In genomic region chr2:179051250-179051649, GRCh38 we compare ENCODE assay signal across 21 cellular contexts. TPM values are rescaled to one million over a fixed set of nuclear protein-coding genes. Genes with fewer than 3 reads are reported as not detected.
DNase-seq lines count a peak whose midpoint lies in the region; ATAC-seq and TF ChIP-seq lines count a peak whose summit lies in the region.
"Had no signal": no experiment of that assay in that cellular context is flagged by ENCODE, and none has a peak within 500 bp of the region (broad histone marks: within the 10 kb centered on the region; RNA-seq: fewer than 3 reads in every experiment).

No MANE protein-coding gene starts in this region.

- H3K4me1 ChIP-seq in iPS-15b (ENCODE audit: control insufficient read depth, insufficient read depth, low read length) (peaks cover 21% of the 10 kb centered on the region), BE2C (no peaks in the 10 kb centered on the region), vagina (no peaks in the 10 kb centered on the region)

- H3K27me3 ChIP-seq in iPS-15b (ENCODE audit: control insufficient read depth, insufficient read depth, low read length) (no peaks in the 10 kb centered on the region), BE2C (no peaks in the 10 kb centered on the region), vagina (no peaks in the 10 kb centered on the region)
- H3K27me3 ChIP-seq: esophagus squamous epithelium, pancreas, spleen had no signal

- peaks cover 6% of the 10 kb centered on the region; the same call in 1 of the 2 replicates for H3K4me1 Mint-ChIP-seq in HFFc6 (ENCODE audit: low read depth)

- no peak overlapping the region for H3K27ac ChIP-seq in vagina
- H3K27ac ChIP-seq: esophagus squamous epithelium, thoracic aorta had no signal

- no peak for TF ChIP-seq CTCF in HFFc6 (IDR thresholded peaks at IDR 0.05)
- no peak for TF ChIP-seq CTCF in BE2C (IDR thresholded peaks at IDR 0.05; ENCODE audit: low read depth, low read length)
- TF ChIP-seq CTCF in vagina (IDR thresholded peaks at IDR 0.05), result no peak
- no peak for TF ChIP-seq CTCF in omental fat pad (IDR thresholded peaks at IDR 0.05)

- no peak overlapping the region for H3K27ac Mint-ChIP-seq in HFFc6
- H3K27ac Mint-ChIP-seq: activated T-helper 1 cell treated with anti-CD3 and anti-CD28 coated beads, Interleukin-12 subunit alpha, Interleukin-12 subunit beta, Interleukin-2, Interleukin-4 antibody, amounts not matched to agents 30 ng/mL and 10 ng/mL and 1 ng/mL, durations not matched to agents 14 hours and 24 hours and 36 hours; T-helper 1 cell treated with Interleukin-12 subunit alpha and Interleukin-12 subunit beta and Interleukin-4 antibody, amounts not matched to agents 30 μg/mL and 1 μg/mL, for 36 hours had no signal

- H3K9me3 Mint-ChIP-seq in HFFc6, result no peaks in the 10 kb centered on the region
- H3K9me3 Mint-ChIP-seq: activated T-helper 1 cell treated with anti-CD3 and anti-CD28 coated beads, Interleukin-12 subunit alpha, Interleukin-12 subunit beta, Interleukin-2, Interleukin-4 antibody, amounts not matched to agents 30 ng/mL and 10 ng/mL and 1 ng/mL, durations not matched to agents 14 hours and 24 hours and 36 hours; T-helper 1 cell treated with Interleukin-12 subunit alpha and Interleukin-12 subunit beta and Interleukin-4 antibody, amounts not matched to agents 30 μg/mL and 1 μg/mL, for 36 hours had no signal

- DNase-seq in HFFc6, result no peak
- peak; percentile 40 for DNase-seq in RPMI8226
- DNase-seq in sciatic nerve (ENCODE audit: low spot score), result no peak
- no peak for DNase-seq in BE2C
- DNase-seq in vagina (ENCODE audit: extremely low spot score in 2 of 2), result no peak
- no peak for DNase-seq in omental fat pad (ENCODE audit: low spot score)
- DNase-seq: activated CD8-positive, alpha-beta memory T cell treated with anti-CD3 and anti-CD28 coated beads for 24 hours; AML-193; caudate nucleus; esophagus squamous epithelium; glutamatergic neuron; kidney glomerular epithelial cell; NCI-H1417 treated with DMSO at 0.1 percent for 48 hours; pancreas; SIG-M5; spleen had no signal

- ATAC-seq in sciatic nerve, result peak; percentile 38
- no peak for ATAC-seq in HG02623 (IDR thresholded peaks at IDR 0.05; ENCODE audit: unreplicated experiment)
- no peak for ATAC-seq in omental fat pad (ENCODE audit: low FRiP score)
- ATAC-seq: pancreas had no signal

- H3K9ac ChIP-seq in iPS-15b (ENCODE audit: low read depth, low read length), result no peak overlapping the region

- intact Hi-C loops in sciatic nerve (cut with DNase I), result no loop called here
- intact Hi-C loops in vagina (cut with DNase I), result no loop called here

- H3K4me3 ChIP-seq in iPS-15b (ENCODE audit: low read depth, low read length) (peak overlapping the region; percentile 23), BE2C (ENCODE audit: low read depth, low read length) (no peak overlapping the region), vagina (no peak overlapping the region)
- H3K4me3 ChIP-seq: esophagus squamous epithelium, pancreas, spleen had no signal

- H3K36me3 ChIP-seq in iPS-15b (ENCODE audit: control insufficient read depth, insufficient read depth, low read length), result no peaks in the 10 kb centered on the region
- no peaks in the 10 kb centered on the region for H3K36me3 ChIP-seq in BE2C
- no peaks in the 10 kb centered on the region for H3K36me3 ChIP-seq in vagina
- H3K36me3 ChIP-seq: esophagus squamous epithelium, pancreas, spleen, thoracic aorta had no signal

- H3K9me3 ChIP-seq in iPS-15b (ENCODE audit: control insufficient read depth, insufficient read depth, low read length) (no peaks in the 10 kb centered on the region), BE2C (no peaks in the 10 kb centered on the region), vagina (no peaks in the 10 kb centered on the region)
- H3K9me3 ChIP-seq: esophagus squamous epithelium, pancreas, spleen, thoracic aorta had no signal

- peaks cover 2% of the 10 kb centered on the region for H3K27me3 Mint-ChIP-seq in HFFc6 (ENCODE audit: insufficient read depth)

- H3K36me3 Mint-ChIP-seq in HFFc6 (ENCODE audit: low read depth), result no peaks in the 10 kb centered on the region

- TF ChIP-seq POLR2A in vagina (IDR thresholded peaks at IDR 0.05), result no peak

- peak overlapping the region; percentile 41; the same call in 1 of the 2 replicates for H3K4me3 Mint-ChIP-seq in HFFc6
- H3K4me3 Mint-ChIP-seq: activated T-helper 1 cell treated with anti-CD3 and anti-CD28 coated beads, Interleukin-12 subunit alpha, Interleukin-12 subunit beta, Interleukin-2, Interleukin-4 antibody, amounts not matched to agents 30 ng/mL and 10 ng/mL and 1 ng/mL, durations not matched to agents 14 hours and 24 hours and 36 hours; T-helper 1 cell treated with Interleukin-12 subunit alpha and Interleukin-12 subunit beta and Interleukin-4 antibody, amounts not matched to agents 30 μg/mL and 1 μg/mL, for 36 hours had no signal

RNA-seq across cellular contexts. Expression of gene CCDC141, which starts 1.3 kb away (rescaled TPM):
- under 1 TPM in 2 of 6 experiments, not detected in 4; 0.03 to 0.05 TPM for total RNA-seq in HFFc6 (2021; fragmentation: NEBNext Ultra II Directional; extraction: Animal tissue kit (Norgen Biotek cat#: 25700))
- total RNA-seq in sciatic nerve, result 12.3 TPM
- 0.06 TPM for polyA plus RNA-seq in BE2C (2012; ENCODE audit: insufficient read depth, insufficient read length, low read depth)
- 2.0 TPM for total RNA-seq in vagina
- 10 to 100 TPM in 3 of 4 donors, 1 to 10 TPM in 1; 5.5 to 18.9 (median 12.5) TPM for total RNA-seq in omental fat pad
